Comparison of ENCODE assay signal across 17 cellular contexts in genomic region chr10:11397980-11398580, GRCh38.
DNase-seq lines count a peak whose midpoint lies in the region; ATAC-seq and TF ChIP-seq lines count a peak whose summit lies in the region.
"Had no signal": no experiment of that assay in that cellular context is flagged by ENCODE, and none has a peak within 500 bp of the region (broad histone marks: within the 10 kb centered on the region; RNA-seq: fewer than 3 reads in every experiment).

No MANE protein-coding gene starts in this region.

- no peak overlapping the region for H3K23ac ChIP-seq in mesendoderm (ENCODE audit: low read length)

- DNase-seq in MCF 10A (ENCODE audit: unreplicated experiment) (peak; percentile 10), mammary epithelial cell (no peak), cerebellar cortex (ENCODE audit: low spot score) (peak; percentile 77), left kidney (ENCODE audit: low read depth, low spot score) (peak; percentile 60), stromal cell of bone marrow (ENCODE audit: low read depth) (peak; percentile 85), mesendoderm (no peak), T-cell (no peak)
- DNase-seq: activated CD8-positive, alpha-beta T cell treated with anti-CD3 and anti-CD28 coated beads, Interleukin-2, amount 10 ng/mL, durations not matched to agents 7 days and 5 days; effector memory CD4-positive, alpha-beta T cell; Kasumi-1; NCI-H2029; stimulated activated CD4-positive, alpha-beta T cell treated with anti-CD3 and anti-CD28 coated beads, Interleukin-12 subunit alpha, Interleukin-12 subunit beta, amount 100 ng/mL, for 4 hours; T1000; upper lobe of left lung had no signal

- no peak for TF ChIP-seq CTCF in MCF 10A (IDR thresholded peaks at IDR 0.05; ENCODE audit: unreplicated experiment)
- no peak for TF ChIP-seq CTCF in mammary epithelial cell (conservative IDR thresholded peaks at IDR 0.05 in 1 of 2, IDR thresholded peaks at IDR 0.05 in 1 of 2; ENCODE audit: extremely low read depth in 1 of 2, insufficient read depth in 1 of 2, low read depth in 1 of 2, low read length in 2 of 2)

- H3K56ac ChIP-seq in mesendoderm (ENCODE audit: low read length) = no peak overlapping the region

- intact Hi-C loops in MCF 10A (cut with micrococcal nuclease) (no loop called here), mammary epithelial cell (cut with micrococcal nuclease) (no loop called here)

- H4K8ac ChIP-seq in mesendoderm (ENCODE audit: low read depth, low read length) = no peak overlapping the region

- H3K4me3 ChIP-seq in mammary epithelial cell (replicated peaks in 1 of 3; ENCODE audit: insufficient read depth in 1 of 3, low read depth in 2 of 3, low read length in 3 of 3) (no peak overlapping the region), mesendoderm (ENCODE audit: low read length) (no peak overlapping the region)
- H3K4me3 ChIP-seq: upper lobe of left lung had no signal

- H4K20me1 ChIP-seq in mammary epithelial cell (ENCODE audit: insufficient read depth, low read length) = no peaks in the 10 kb centered on the region

- in situ Hi-C loops in mammary epithelial cell (cut with MboI; ENCODE audit: low sequenced_read_pairs in 2 of 2) = no loop called here

- H2AK5ac ChIP-seq in mesendoderm (ENCODE audit: low read length) = no peak overlapping the region

- H3K79me2 ChIP-seq in mammary epithelial cell (ENCODE audit: insufficient read depth, low read length) (no peaks in the 10 kb centered on the region), mesendoderm (ENCODE audit: control insufficient read depth, insufficient read depth, low read length) (no peaks in the 10 kb centered on the region)

- H3K4ac ChIP-seq in mesendoderm (ENCODE audit: low read depth, low read length) = no peak overlapping the region

- H3K27ac Mint-ChIP-seq in MCF 10A (ENCODE audit: low read depth, unreplicated experiment) = no peak overlapping the region
- peak overlapping the region in 1 of 2 donors; percentile 66 for H3K27ac Mint-ChIP-seq in T-cell
- H3K27ac Mint-ChIP-seq: activated CD8-positive, alpha-beta T cell treated with anti-CD3 and anti-CD28 coated beads, Interleukin-2, amount 10 ng/mL, durations not matched to agents 7 days and 5 days; activated T-helper 2 cell treated with anti-CD3 and anti-CD28 coated beads, Interferon-gamma antibody, Interleukin-2, Interleukin-4, amounts not matched to agents 10 μg/mL and 5 μg/mL and 100 μg/mL, durations not matched to agents 14 hours and 24 hours and 36 hours had no signal

- no peak overlapping the region for H2BK15ac ChIP-seq in mesendoderm (replicated peaks; ENCODE audit: low read depth)

- H2BK120ac ChIP-seq in mesendoderm (ENCODE audit: low read depth, low read length) = no peak overlapping the region

- H3K18ac ChIP-seq in mesendoderm (ENCODE audit: low read length) = no peak overlapping the region

- WGBS in mammary epithelial cell (ENCODE audit: low coverage, missing lambda C conversion rate) = 21% methylated on average over 8 of the region's 8 CpGs
- WGBS in mesendoderm (ENCODE audit: extremely low coverage, insufficient coverage, low lambda C conversion rate) = no CpG with 5 or more reads among the region's 8 CpGs

- H3K9me3 Mint-ChIP-seq in MCF 10A (ENCODE audit: unreplicated experiment) (no peaks in the 10 kb centered on the region), T-cell (no peaks in the 10 kb centered on the region)

- H3K4me3 Mint-ChIP-seq in MCF 10A (ENCODE audit: unreplicated experiment) = no peak overlapping the region
- H3K4me3 Mint-ChIP-seq in T-cell = no peak overlapping the region
- H3K4me3 Mint-ChIP-seq: activated CD8-positive, alpha-beta T cell treated with anti-CD3 and anti-CD28 coated beads, Interleukin-2, amount 10 ng/mL, durations not matched to agents 7 days and 5 days had no signal

- no peak overlapping the region for H3K9ac ChIP-seq in mammary epithelial cell (ENCODE audit: insufficient read depth, low read length)
- H3K9ac ChIP-seq in mesendoderm (ENCODE audit: low read length) = no peak overlapping the region

- dilution Hi-C loops in mammary epithelial cell (cut with HindIII; ENCODE audit: low sequenced_read_pairs) = no loop called here

- H3K27ac ChIP-seq in mammary epithelial cell (ENCODE audit: insufficient read depth, low read depth, low read length) = no peak overlapping the region
- H3K27ac ChIP-seq in mesendoderm (ENCODE audit: low read depth, low read length) = no peak overlapping the region
- H3K27ac ChIP-seq: upper lobe of left lung had no signal

- H3K4me1 ChIP-seq in mammary epithelial cell (ENCODE audit: insufficient read depth, low read length) = no peaks in the 10 kb centered on the region
- H3K4me1 ChIP-seq in mesendoderm (ENCODE audit: control insufficient read depth, low read depth, low read length) = no peaks in the 10 kb centered on the region
- H3K4me1 ChIP-seq: upper lobe of left lung had no signal

- no peak overlapping the region for H2BK5ac ChIP-seq in mesendoderm (ENCODE audit: low read length)

- no TSS peak for BruUV-seq in MCF 10A (replicated peaks; lab: Mats Ljungman, UMichigan)
- no TSS peak for BruUV-seq in mammary epithelial cell (replicated peaks; lab: Mats Ljungman, UMichigan)

- no peaks in the 10 kb centered on the region for H3K36me3 ChIP-seq in mammary epithelial cell (ENCODE audit: insufficient read depth, low read length)
- H3K36me3 ChIP-seq in mesendoderm (ENCODE audit: control insufficient read depth, insufficient read depth, low read length) = no peaks in the 10 kb centered on the region
- H3K36me3 ChIP-seq: upper lobe of left lung had no signal

- H3K4me1 Mint-ChIP-seq in MCF 10A (ENCODE audit: insufficient read depth, unreplicated experiment) = no peaks in the 10 kb centered on the region
- peaks cover 41 to 58% (median 46%) of the 10 kb centered on the region in 3 donors for H3K4me1 Mint-ChIP-seq in T-cell

- ATAC-seq in GM21737 (IDR thresholded peaks at IDR 0.05; ENCODE audit: unreplicated experiment) = no peak
- ATAC-seq in T-cell (replicated peaks in 1 of 4) = no peak
- ATAC-seq: activated CD8-positive, alpha-beta T cell treated with anti-CD3 and anti-CD28 coated beads, Interleukin-2, amount 10 ng/mL, durations not matched to agents 7 days and 5 days; left colon had no signal

- no peak overlapping the region for H3K4me2 ChIP-seq in mammary epithelial cell (ENCODE audit: insufficient read depth, low read depth, low read length)
- H3K4me2 ChIP-seq in mesendoderm (ENCODE audit: low read length) = no peak overlapping the region

- no peak overlapping the region for H4K5ac ChIP-seq in mesendoderm (ENCODE audit: low read length)

- H3K9me3 ChIP-seq in mammary epithelial cell (replicated peaks; ENCODE audit: insufficient read depth, low read length) = peaks cover 20% of the 10 kb centered on the region
- H3K9me3 ChIP-seq: upper lobe of left lung had no signal

- peaks cover 20% of the 10 kb centered on the region for H3K27me3 Mint-ChIP-seq in MCF 10A (ENCODE audit: insufficient read depth, unreplicated experiment)
- H3K27me3 Mint-ChIP-seq in T-cell = no peaks in the 10 kb centered on the region

- CTCF ChIA-PET in MCF 10A (lab: Yijun Ruan, JAX) (no interaction called here), mammary epithelial cell (lab: Charles Lee; ENCODE audit: low non-redundant PET) (no interaction called here), T-cell (lab: Charles Lee) (no interaction called here)

- POLR2A ChIA-PET in MCF 10A (lab: Yijun Ruan, JAX) (no interaction called here), T-cell (lab: Charles Lee) (no interaction called here)

- no peaks in the 10 kb centered on the region for H3K79me1 ChIP-seq in mesendoderm (ENCODE audit: low read length)

- H3K36me3 Mint-ChIP-seq in MCF 10A (ENCODE audit: insufficient read depth, unreplicated experiment) (no peaks in the 10 kb centered on the region), T-cell (no peaks in the 10 kb centered on the region)

- H2AFZ ChIP-seq in mammary epithelial cell (ENCODE audit: low read depth, low read length) = no peak overlapping the region

- H3K27me3 ChIP-seq in mammary epithelial cell (ENCODE audit: insufficient read depth, low read length) (no peaks in the 10 kb centered on the region), mesendoderm (ENCODE audit: insufficient read depth, low read length, poor library complexity) (no peaks in the 10 kb centered on the region)
- H3K27me3 ChIP-seq: upper lobe of left lung had no signal

Comparison
In these comparisons a context has a peak if more than half of its experiments do, and no peak if none do; other contexts are left out.
1. DNase-seq: peak in MCF 10A (single experiment), cerebellar cortex (single experiment), left kidney (single experiment) and stromal cell of bone marrow (single experiment); none in mammary epithelial cell (single experiment), mesendoderm (single experiment) and T-cell (0 of 34).